In genomic region chr3:105829879-105830622, GRCh38 we compare ENCODE assay signal across 11 cellular contexts. TPM values are rescaled to one million over a fixed set of nuclear protein-coding genes. Genes with fewer than 3 reads are reported as not detected.
DNase-seq lines count a peak whose midpoint lies in the region; ATAC-seq and TF ChIP-seq lines count a peak whose summit lies in the region.
"Had no signal": no experiment of that assay in that cellular context is flagged by ENCODE, and none has a peak within 500 bp of the region (broad histone marks: within the 10 kb centered on the region; RNA-seq: fewer than 3 reads in every experiment).

No MANE protein-coding gene starts in this region.

- no peak for TF ChIP-seq POLR2A in spleen (IDR thresholded peaks at IDR 0.05)

- DNase-seq in activated CD4-positive, alpha-beta T cell treated with anti-CD3 and anti-CD28 coated beads, Interleukin-2, amount 10 ng/mL, durations not matched to agents 24 days and 14 days: peak; percentile 61
- no peak for DNase-seq in activated CD4-positive, alpha-beta T cell treated with anti-CD3 and anti-CD28 coated beads for 48 hours
- no peak for DNase-seq in activated CD4-positive, alpha-beta memory T cell treated with anti-CD3 and anti-CD28 coated beads for 36 hours
- DNase-seq in epithelial cell of esophagus (ENCODE audit: low read depth): peak; percentile 63
- no peak for DNase-seq in spleen
- no peak for DNase-seq in iPS-NIHi11 (ENCODE audit: low spot score)
- DNase-seq in AG08395 (ENCODE audit: low spot score): no peak
- DNase-seq: activated effector memory CD4-positive, alpha-beta T cell treated with Interleukin-2 at 50 U/mL for 16 hours; esophagus squamous epithelium; NCI-H524 treated with DMSO at 0.1 percent for 48 hours had no signal

- H3K4me3 Mint-ChIP-seq in activated CD4-positive, alpha-beta T cell treated with anti-CD3 and anti-CD28 coated beads, Interleukin-2, amount 10 ng/mL, durations not matched to agents 24 days and 14 days: peak overlapping the region; percentile 41
- no peak overlapping the region for H3K4me3 Mint-ChIP-seq in activated CD4-positive, alpha-beta memory T cell treated with anti-CD3 and anti-CD28 coated beads for 36 hours

- 53 to 66% (median 61%) methylated on average over 4 of the region's 4 CpGs for WGBS in spleen, 5 donors

- POLR2A ChIA-PET in activated CD4-positive, alpha-beta memory T cell treated with anti-CD3 and anti-CD28 coated beads for 36 hours (lab: Charles Lee): interaction anchor here (1.2 kb wide), 1 partner anchor 36 kb away, joined by 3 read pairs; no protein-coding TSS in a partner anchor

- peaks cover 31 to 87% (median 57%) of the 10 kb centered on the region in 6 donors for H3K4me1 ChIP-seq in spleen

- H3K4me3 ChIP-seq in epithelial cell of esophagus (ENCODE audit: low read length) (no peak overlapping the region), spleen (no peak overlapping the region)
- H3K4me3 ChIP-seq: esophagus squamous epithelium had no signal

- no peaks in the 10 kb centered on the region for H3K9me3 ChIP-seq in spleen
- H3K9me3 ChIP-seq: esophagus squamous epithelium had no signal

- H3K4me1 Mint-ChIP-seq in activated CD4-positive, alpha-beta T cell treated with anti-CD3 and anti-CD28 coated beads, Interleukin-2, amount 10 ng/mL, durations not matched to agents 24 days and 14 days: peaks cover 64% of the 10 kb centered on the region
- H3K4me1 Mint-ChIP-seq in activated CD4-positive, alpha-beta memory T cell treated with anti-CD3 and anti-CD28 coated beads for 36 hours (ENCODE audit: low read depth): peaks cover 81% of the 10 kb centered on the region

- no peaks in the 10 kb centered on the region for H3K27me3 ChIP-seq in spleen (replicated peaks in 1 of 7)
- H3K27me3 ChIP-seq: esophagus squamous epithelium had no signal

- H3K36me3 ChIP-seq in spleen: peaks cover 0 to 4% (median 0%) of the 10 kb centered on the region in 6 donors

- CTCF ChIA-PET in activated CD4-positive, alpha-beta memory T cell treated with anti-CD3 and anti-CD28 coated beads for 36 hours (lab: Charles Lee): no interaction called here

- peak overlapping the region in 6 of 8 donors; percentile 43 to 78 (median 61) for H3K27ac ChIP-seq in spleen

- peaks cover 62% of the 10 kb centered on the region for H3K36me3 Mint-ChIP-seq in activated CD4-positive, alpha-beta T cell treated with anti-CD3 and anti-CD28 coated beads, Interleukin-2, amount 10 ng/mL, durations not matched to agents 24 days and 14 days (ENCODE audit: low read depth)
- H3K36me3 Mint-ChIP-seq in activated CD4-positive, alpha-beta memory T cell treated with anti-CD3 and anti-CD28 coated beads for 36 hours: peaks cover 53% of the 10 kb centered on the region

- intact Hi-C loops in activated CD4-positive, alpha-beta T cell treated with anti-CD3 and anti-CD28 coated beads, Interleukin-2, amount 10 ng/mL, durations not matched to agents 24 days and 14 days (cut with micrococcal nuclease): loop anchor here (2.0 to 10.0 kb wide), 4 partner anchors 153 to 785 kb away; partner anchors contain the start of gene ALCAM
- intact Hi-C loops in activated CD4-positive, alpha-beta memory T cell treated with anti-CD3 and anti-CD28 coated beads for 36 hours (cut with micrococcal nuclease): loop anchor here (1.0 to 5.0 kb wide), 7 partner anchors 175 to 777 kb away; partner anchors contain the start of gene ALCAM
- intact Hi-C loops in spleen (cut with DNase I; ENCODE audit: low total_unique reads): no loop called here

- ATAC-seq in HG03280 (IDR thresholded peaks at IDR 0.05; ENCODE audit: unreplicated experiment): no peak

- peaks cover 6% of the 10 kb centered on the region for H3K9me3 Mint-ChIP-seq in activated CD4-positive, alpha-beta T cell treated with anti-CD3 and anti-CD28 coated beads, Interleukin-2, amount 10 ng/mL, durations not matched to agents 24 days and 14 days
- H3K9me3 Mint-ChIP-seq in activated CD4-positive, alpha-beta memory T cell treated with anti-CD3 and anti-CD28 coated beads for 36 hours: no peaks in the 10 kb centered on the region

- H3K27ac Mint-ChIP-seq in activated CD4-positive, alpha-beta T cell treated with anti-CD3 and anti-CD28 coated beads, Interleukin-2, amount 10 ng/mL, durations not matched to agents 24 days and 14 days: peak overlapping the region; percentile 91
- peak overlapping the region; percentile 91 for H3K27ac Mint-ChIP-seq in activated CD4-positive, alpha-beta memory T cell treated with anti-CD3 and anti-CD28 coated beads for 36 hours

- no peak for TF ChIP-seq CTCF in epithelial cell of esophagus (IDR thresholded peaks at IDR 0.05; ENCODE audit: insufficient read depth, low read depth, low read length, missing control alignments)
- TF ChIP-seq CTCF in spleen (IDR thresholded peaks at IDR 0.05 in 8 of 11, conservative IDR thresholded peaks at IDR 0.05 in 3 of 11): no peak

- H3K27me3 Mint-ChIP-seq in activated CD4-positive, alpha-beta T cell treated with anti-CD3 and anti-CD28 coated beads, Interleukin-2, amount 10 ng/mL, durations not matched to agents 24 days and 14 days: no peaks in the 10 kb centered on the region
- H3K27me3 Mint-ChIP-seq in activated CD4-positive, alpha-beta memory T cell treated with anti-CD3 and anti-CD28 coated beads for 36 hours: no peaks in the 10 kb centered on the region

RNA-seq across cellular contexts. Expression of gene CBLB, which starts 38.8 kb away (rescaled TPM):
- total RNA-seq in activated CD4-positive, alpha-beta T cell treated with anti-CD3 and anti-CD28 coated beads, Interleukin-2, amount 10 ng/mL, durations not matched to agents 24 days and 14 days: 177 and 183 TPM in 2 replicates
- 10 to 100 TPM; 86.1 to 88.2 TPM for total RNA-seq in activated CD4-positive, alpha-beta memory T cell treated with anti-CD3 and anti-CD28 coated beads for 36 hours
- total RNA-seq in spleen: 100 to 1,000 TPM in 1 of 7 donors, 10 to 100 TPM in 6; 65.4 to 138 (median 79.2) TPM
- 10 to 100 TPM; 13.8 to 19.5 (median 14.7) TPM for polyA plus RNA-seq in spleen

Comparison
In these comparisons a context has a peak if more than half of its experiments do, and no peak if none do; other contexts are left out.
1. DNase-seq: peak in activated CD4-positive, alpha-beta T cell treated with anti-CD3 and anti-CD28 coated beads, Interleukin-2, amount 10 ng/mL, durations not matched to agents 24 days and 14 days (single experiment) and epithelial cell of esophagus (single experiment); none in activated CD4-positive, alpha-beta T cell treated with anti-CD3 and anti-CD28 coated beads for 48 hours (single experiment), activated CD4-positive, alpha-beta memory T cell treated with anti-CD3 and anti-CD28 coated beads for 36 hours (single experiment), spleen (single experiment), iPS-NIHi11 (single experiment) and AG08395 (single experiment).